In the genomic region with DNA sequence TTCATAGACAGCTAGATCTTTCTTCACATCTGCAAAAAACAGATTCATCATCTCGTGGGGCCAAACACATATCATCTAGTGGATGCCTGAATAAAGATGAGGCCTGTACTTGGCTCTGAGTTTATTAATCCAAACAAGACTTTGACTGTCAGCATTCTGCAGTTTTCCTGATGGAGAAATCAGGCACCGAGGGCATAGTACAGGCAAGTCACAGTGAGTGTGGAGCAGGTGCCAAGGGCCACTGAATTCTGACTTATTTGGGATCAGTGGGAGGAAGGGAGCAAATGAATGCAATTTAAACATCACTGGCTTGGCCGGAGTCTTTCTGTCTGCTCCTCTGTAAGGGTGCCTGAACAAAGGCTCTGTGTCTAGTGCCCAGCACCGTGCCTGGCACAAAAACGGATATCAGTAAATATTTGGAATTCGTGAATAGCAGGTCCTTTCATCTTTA, we compare ENCODE assay signal across 8 cellular contexts. TPM values are rescaled to one million over a fixed set of nuclear protein-coding genes. Genes with fewer than 3 reads are reported as not detected.
DNase-seq lines count a peak whose midpoint lies in the region; ATAC-seq and TF ChIP-seq lines count a peak whose summit lies in the region.

No MANE protein-coding gene starts in this region.

- TF ChIP-seq CTCF in LNCaP clone FGC (IDR thresholded peaks at IDR 0.05; ENCODE audit: control insufficient read depth, extremely low read depth, insufficient read depth) = no peak
- no peak for TF ChIP-seq CTCF in dorsolateral prefrontal cortex (IDR thresholded peaks at IDR 0.05 in 54 of 56, conservative IDR thresholded peaks at IDR 0.05 in 2 of 56; ENCODE audit: low read depth in 1 of 56, partially characterized antibody in 56 of 56)

- peaks cover 34 to 50% (median 39%) of the 10 kb centered on the region in 3 donors for H3K4me1 Mint-ChIP-seq in naive B cell

- H3K27me3 ChIP-seq in dorsolateral prefrontal cortex = no peaks in the 10 kb centered on the region

- peak overlapping the region; percentile 91 to 99 (median 96) for H3K27ac Mint-ChIP-seq in naive B cell

- intact Hi-C loops in dorsolateral prefrontal cortex (cut with DNase I) = loop anchor here (2.0 to 10.0 kb wide), 9 partner anchors 69 to 387 kb away; a partner anchor contains a TSS

- ATAC-seq in naive B cell (ENCODE audit: low read depth in 2 of 2) (no peak), HG02623 (IDR thresholded peaks at IDR 0.05; ENCODE audit: unreplicated experiment) (no peak), HG03108 (IDR thresholded peaks at IDR 0.05; ENCODE audit: unreplicated experiment) (no peak)

- H3K36me3 Mint-ChIP-seq in naive B cell = no peaks in the 10 kb centered on the region

- peaks cover 0 to 1% (median 0%) of the 10 kb centered on the region in 7 donors for H3K9me3 Mint-ChIP-seq in naive B cell

- H3K4me3 Mint-ChIP-seq in naive B cell = peak overlapping the region; percentile 87 to 99 (median 96)

- DNase-seq in Ammon's horn (ENCODE audit: low spot score) (peak; percentile 67), LNCaP clone FGC (ENCODE audit: low read depth) (no peak), dorsolateral prefrontal cortex (peak in 2 of 10 donors; percentile 29 to 45), naive B cell (no peak), T1000 (lab: John Stamatoyannopoulos, UW) (no peak), activated gamma-delta T cell treated with Interleukin-2 at 50 U/mL for 16 hours (no peak)

- peak overlapping the region; percentile 3 to 97 (median 90) for H3K27ac ChIP-seq in dorsolateral prefrontal cortex

- peak overlapping the region; percentile 81 for H3K4me3 ChIP-seq in LNCaP clone FGC (ENCODE audit: low read depth, low read length)
- H3K4me3 ChIP-seq in dorsolateral prefrontal cortex = peak overlapping the region; percentile 65 to 99 (median 89)

- H3K27me3 Mint-ChIP-seq in naive B cell = no peaks in the 10 kb centered on the region

RNA-seq across cellular contexts. Expression of a gene that starts 1.0 kb away (rescaled TPM):
- total RNA-seq in dorsolateral prefrontal cortex = 10 to 100 TPM; 18.4 to 55.9 (median 42.9) TPM
- polyA plus RNA-seq in naive B cell (ENCODE audit: low read depth in 6 of 6) = 10 to 100 TPM; 23.6 to 41.9 (median 32.6) TPM
